Comparison of ENCODE assay signal across 23 cellular contexts in genomic region chr15:94546838-94547237, GRCh38.
"Had no signal": no experiment of that assay in that cellular context is flagged by ENCODE, and none has a peak within 500 bp of the region (broad histone marks: within the 10 kb centered on the region; RNA-seq: fewer than 3 reads in every experiment).

No MANE protein-coding gene starts in this region.

- H3K27ac ChIP-seq: colonic mucosa, coronary artery, dorsolateral prefrontal cortex, epithelial cell of prostate, esophagus muscularis mucosa, esophagus squamous epithelium, foreskin keratinocyte, gastrocnemius medialis, gastroesophageal sphincter, heart left ventricle had no signal

- H3K9me3 ChIP-seq: colonic mucosa, esophagus muscularis mucosa, esophagus squamous epithelium, gastrocnemius medialis, gastroesophageal sphincter, heart left ventricle had no signal

- H3K4me1 ChIP-seq: colonic mucosa, esophagus squamous epithelium, foreskin keratinocyte, gastrocnemius medialis, gastroesophageal sphincter, heart left ventricle had no signal

- H3K36me3 ChIP-seq: colonic mucosa, esophagus muscularis mucosa, esophagus squamous epithelium, gastrocnemius medialis, gastroesophageal sphincter, heart left ventricle had no signal

- ATAC-seq: effector memory CD8-positive, alpha-beta T cell; esophagus mucosa; foreskin keratinocyte; gastrocnemius medialis; gastroesophageal sphincter; heart left ventricle had no signal

- H3K27me3 ChIP-seq: colonic mucosa, esophagus muscularis mucosa, esophagus squamous epithelium, foreskin keratinocyte, gastrocnemius medialis, gastroesophageal sphincter had no signal

- H3K4me3 ChIP-seq: colonic mucosa, coronary artery, dorsolateral prefrontal cortex, esophagus muscularis mucosa, esophagus squamous epithelium, gastrocnemius medialis, gastroesophageal sphincter, heart left ventricle had no signal

- DNase-seq: colonic mucosa; cortex of kidney; dermis blood vessel endothelial cell; dorsolateral prefrontal cortex; effector CD4-positive, alpha-beta T cell; effector CD8-positive, alpha-beta T cell; effector memory CD4-positive, alpha-beta T cell; effector memory CD8-positive, alpha-beta T cell; endodermal cell; erythroblast; esophagus squamous epithelium; foreskin fibroblast; foreskin keratinocyte; foreskin melanocyte; gastrocnemius medialis; glutamatergic neuron; head of caudate nucleus; heart left ventricle had no signal
